Comparison of ENCODE assay signal across 8 cellular contexts in genomic region chr18:77133920-77134496, GRCh38. TPM values are rescaled to one million over a fixed set of nuclear protein-coding genes. Genes with fewer than 3 reads are reported as not detected.
DNase-seq lines count a peak whose midpoint lies in the region; ATAC-seq and TF ChIP-seq lines count a peak whose summit lies in the region.

No MANE protein-coding gene starts in this region.

- ATAC-seq in HG03108 (IDR thresholded peaks at IDR 0.05; ENCODE audit: unreplicated experiment) (peak; percentile 32), left ventricle myocardium superior (peak; percentile 37), GM19467 (IDR thresholded peaks at IDR 0.05; ENCODE audit: unreplicated experiment) (no peak), GM19455 (IDR thresholded peaks at IDR 0.05; ENCODE audit: unreplicated experiment) (no peak)

- H3K36me3 ChIP-seq in testis (ENCODE audit: low read depth, missing control alignments) = no peaks in the 10 kb centered on the region

- no peak overlapping the region for H3K4me3 ChIP-seq in testis

- H3K4me1 Mint-ChIP-seq in T-helper 1 cell treated with Interleukin-12 subunit alpha and Interleukin-12 subunit beta and Interleukin-4 antibody, amounts not matched to agents 30 μg/mL and 1 μg/mL, for 36 hours (ENCODE audit: low read depth) = peaks cover 41% of the 10 kb centered on the region

- H3K27me3 Mint-ChIP-seq in T-helper 1 cell treated with Interleukin-12 subunit alpha and Interleukin-12 subunit beta and Interleukin-4 antibody, amounts not matched to agents 30 μg/mL and 1 μg/mL, for 36 hours (ENCODE audit: low read depth) = no peaks in the 10 kb centered on the region

- H3K9me3 Mint-ChIP-seq in T-helper 1 cell treated with Interleukin-12 subunit alpha and Interleukin-12 subunit beta and Interleukin-4 antibody, amounts not matched to agents 30 μg/mL and 1 μg/mL, for 36 hours = no peaks in the 10 kb centered on the region

- peak in 1 of 3 experiments; percentile 8 for TF ChIP-seq CTCF in testis (IDR thresholded peaks at IDR 0.05)

- H3K4me1 ChIP-seq in testis = peaks cover 21% of the 10 kb centered on the region

- no peaks in the 10 kb centered on the region for H3K9me3 ChIP-seq in testis

- intact Hi-C loops in left ventricle myocardium superior (cut with micrococcal nuclease) = no loop called here
- intact Hi-C loops in testis (cut with DNase I; ENCODE audit: low total_unique reads) = no loop called here

- DNase-seq in COLO668 (lab: John Stamatoyannopoulos, UW; ENCODE audit: unreplicated experiment) = peak; percentile 83
- peak; percentile 77 for DNase-seq in left ventricle myocardium superior
- DNase-seq in testis = peak; percentile 76
- no peak for DNase-seq in stimulated activated CD4-positive, alpha-beta T cell treated with anti-CD3 and anti-CD28 coated beads, Interleukin-2, amount 100 ng/mL, for 24 hours

- H3K27ac Mint-ChIP-seq in T-helper 1 cell treated with Interleukin-12 subunit alpha and Interleukin-12 subunit beta and Interleukin-4 antibody, amounts not matched to agents 30 μg/mL and 1 μg/mL, for 36 hours = peak overlapping the region; percentile 87

- no peaks in the 10 kb centered on the region for H3K27me3 ChIP-seq in testis

- no peak for TF ChIP-seq POLR2A in testis (IDR thresholded peaks at IDR 0.05)

- H3K4me3 Mint-ChIP-seq in T-helper 1 cell treated with Interleukin-12 subunit alpha and Interleukin-12 subunit beta and Interleukin-4 antibody, amounts not matched to agents 30 μg/mL and 1 μg/mL, for 36 hours = peak overlapping the region; percentile 84

- H3K27ac ChIP-seq in testis = peak overlapping the region; percentile 26 to 92

- 32 to 40% methylated on average over 8 to 9 of the region's 9 CpGs for WGBS in testis, 2 donors

- peaks cover 16% of the 10 kb centered on the region for H3K36me3 Mint-ChIP-seq in T-helper 1 cell treated with Interleukin-12 subunit alpha and Interleukin-12 subunit beta and Interleukin-4 antibody, amounts not matched to agents 30 μg/mL and 1 μg/mL, for 36 hours (ENCODE audit: low read depth)

RNA-seq across cellular contexts. Expression of gene MBP, which starts 1.4 kb away (rescaled TPM):
- 32.7 TPM for total RNA-seq in left ventricle myocardium superior
- total RNA-seq in testis = 10 to 100 TPM; 15.4 to 20.3 TPM
- 16.7 TPM for polyA plus RNA-seq in testis (ENCODE audit: insufficient read depth, low read depth, low replicate concordance)

Comparison
In these comparisons a context has a peak if more than half of its experiments do, and no peak if none do; other contexts are left out.
1. DNase-seq: peak in COLO668 (single experiment), left ventricle myocardium superior (single experiment) and testis (single experiment); none in stimulated activated CD4-positive, alpha-beta T cell treated with anti-CD3 and anti-CD28 coated beads, Interleukin-2, amount 100 ng/mL, for 24 hours (0 of 2).
2. ATAC-seq: peak in HG03108 (single experiment) and left ventricle myocardium superior (single experiment); none in GM19467 (single experiment) and GM19455 (single experiment).